ENCODE assay signal across 12 cellular contexts in genomic region chr12:117076410-117077372, GRCh38. TPM values are rescaled to one million over a fixed set of nuclear protein-coding genes. Genes with fewer than 3 reads are reported as not detected.
DNase-seq lines count a peak whose midpoint lies in the region; ATAC-seq and TF ChIP-seq lines count a peak whose summit lies in the region.
"Had no signal": no experiment of that assay in that cellular context is flagged by ENCODE, and none has a peak within 500 bp of the region (broad histone marks: within the 10 kb centered on the region; RNA-seq: fewer than 3 reads in every experiment).

No MANE protein-coding gene starts in this region.

- H3K27me3 ChIP-seq in A673 (replicated peaks; ENCODE audit: insufficient read depth, low read depth, low read length, poor library complexity) (peaks cover 6% of the 10 kb centered on the region), NT2/D1 (ENCODE audit: insufficient read depth, insufficient read length) (no peaks in the 10 kb centered on the region), foreskin keratinocyte (no peaks in the 10 kb centered on the region), suprapubic skin (peaks cover 6% of the 10 kb centered on the region)
- H3K27me3 ChIP-seq: stomach had no signal

- no peak for TF ChIP-seq EP300 in suprapubic skin (IDR thresholded peaks at IDR 0.05)

- no peak for TF ChIP-seq POLR2A in suprapubic skin (IDR thresholded peaks at IDR 0.05)

- H3K27ac ChIP-seq in A673 (ENCODE audit: low read depth, low read length, poor library complexity, severe bottlenecking): no peak overlapping the region
- H3K27ac ChIP-seq in foreskin keratinocyte: no peak overlapping the region
- no peak overlapping the region for H3K27ac ChIP-seq in suprapubic skin
- H3K27ac ChIP-seq: KMS-11, stomach had no signal

- POLR2A ChIA-PET in A673 (lab: Charles Lee; ENCODE audit: low non-redundant PET): no interaction called here
- POLR2A ChIA-PET in GM10248 (lab: Yijun Ruan, JAX): no interaction called here

- DNase-seq in A673 (ENCODE audit: low spot score): peak; percentile 25
- DNase-seq in EL: peak; percentile 18
- DNase-seq in NT2/D1 (ENCODE audit: low read depth, low spot score): peak; percentile 57
- peak; percentile 20 to 54 for DNase-seq in foreskin keratinocyte
- no peak for DNase-seq in GM10248 (ENCODE audit: extremely low spot score)
- no peak for DNase-seq in NCI-H524 treated with DMSO at 0.1 percent for 48 hours (lab: John Stamatoyannopoulos, UW)
- DNase-seq in stimulated activated CD4-positive, alpha-beta T cell treated with anti-CD3 and anti-CD28 coated beads, Interleukin-15, amount 100 ng/mL, for 24 hours: no peak
- DNase-seq in suprapubic skin (ENCODE audit: low spot score in 2 of 2): no peak
- DNase-seq: activated CD4-positive, alpha-beta T cell treated with anti-CD3 and anti-CD28 coated beads for 4 hours; amniotic stem cell; stomach had no signal

- BruUV-seq in A673 (replicated peaks; lab: Mats Ljungman, UMichigan): no TSS peak

- ATAC-seq in foreskin keratinocyte: no peak

- CTCF ChIA-PET in A673 (lab: Charles Lee): no interaction called here
- CTCF ChIA-PET in GM10248 (lab: Yijun Ruan, JAX): interaction anchor here (1.1 kb wide), 1 partner anchor 13 kb away, joined by 3 read pairs; no protein-coding TSS in a partner anchor

- H3K4me1 ChIP-seq in A673 (ENCODE audit: insufficient read depth, low read length, poor library complexity, severe bottlenecking) (no peaks in the 10 kb centered on the region), NT2/D1 (ENCODE audit: insufficient read depth, insufficient read length) (peaks cover 3% of the 10 kb centered on the region), foreskin keratinocyte (no peaks in the 10 kb centered on the region), suprapubic skin (no peaks in the 10 kb centered on the region)

- 79% methylated on average over 24 of the region's 24 CpGs for WGBS in suprapubic skin

- no peak overlapping the region for H3K9ac ChIP-seq in NT2/D1 (ENCODE audit: insufficient read length, low read depth)
- H3K9ac ChIP-seq: KMS-11 had no signal

- H3K4me3 ChIP-seq in A673 (ENCODE audit: low read depth, low read length, poor library complexity, severe bottlenecking) (no peak overlapping the region), NT2/D1 (ENCODE audit: insufficient read length, low read depth) (no peak overlapping the region), suprapubic skin (no peak overlapping the region)
- H3K4me3 ChIP-seq: stomach had no signal

- intact Hi-C loops in A673 (cut with micrococcal nuclease; ENCODE audit: unreplicated experiment): no loop called here

- H3K9me3 ChIP-seq in A673 (ENCODE audit: low read depth, low read length, poor library complexity, severe bottlenecking) (no peaks in the 10 kb centered on the region), NT2/D1 (ENCODE audit: insufficient read depth, low read length) (no peaks in the 10 kb centered on the region), suprapubic skin (no peaks in the 10 kb centered on the region)
- H3K9me3 ChIP-seq: stomach had no signal

- TF ChIP-seq CTCF in A673 (conservative IDR thresholded peaks at IDR 0.05; ENCODE audit: low read depth, low read length): no peak
- TF ChIP-seq CTCF in foreskin keratinocyte (conservative IDR thresholded peaks at IDR 0.05): no peak
- TF ChIP-seq CTCF in GM10248 (IDR thresholded peaks at IDR 0.05; ENCODE audit: control extremely low read depth, extremely low read depth, low read depth, missing control alignments): no peak
- TF ChIP-seq CTCF in suprapubic skin (IDR thresholded peaks at IDR 0.05): no peak

- H3K36me3 ChIP-seq in A673 (ENCODE audit: insufficient read depth, low read length, poor library complexity, severe bottlenecking) (no peaks in the 10 kb centered on the region), NT2/D1 (ENCODE audit: insufficient read depth, insufficient read length, low read length) (no peaks in the 10 kb centered on the region), suprapubic skin (no peaks in the 10 kb centered on the region)

RNA-seq across cellular contexts. Expression of gene TESC, which starts 22.5 kb away (rescaled TPM):
- total RNA-seq in A673 (2021) (not detected in 2 replicates), foreskin keratinocyte (not detected in 2 replicates), suprapubic skin (10 to 100 TPM in 3 of 4 donors, 1 to 10 TPM in 1; 7.2 to 21.9 (median 19.9) TPM)
- polyA plus RNA-seq in foreskin keratinocyte: 0.13 TPM in 1 of 2 replicates, not detected in the other

Comparison
In these comparisons a context has a peak if more than half of its experiments do, and no peak if none do; other contexts are left out.
1. DNase-seq: peak in A673 (single experiment), EL (single experiment), NT2/D1 (single experiment) and foreskin keratinocyte (2 of 2); none in GM10248 (single experiment), NCI-H524 treated with DMSO at 0.1 percent for 48 hours (single experiment), stimulated activated CD4-positive, alpha-beta T cell treated with anti-CD3 and anti-CD28 coated beads, Interleukin-15, amount 100 ng/mL, for 24 hours (single experiment) and suprapubic skin (0 of 2).